ENCODE assay signal across 8 cellular contexts in genomic region chr17:32083549-32083948, GRCh38. TPM values are rescaled to one million over a fixed set of nuclear protein-coding genes. Genes with fewer than 3 reads are reported as not detected.
DNase-seq lines count a peak whose midpoint lies in the region; TF ChIP-seq lines count a peak whose summit lies in the region.
"Not testable (repeated sequence)": the region's sequence is repeated elsewhere in the genome, so short reads cannot be mapped to it uniquely, and the experiment has no call there.

No MANE protein-coding gene starts in this region.

- not testable (repeated sequence) for H2BK15ac ChIP-seq in neuronal stem cell (ENCODE audit: low read length)

- DNase-seq in BJ (ENCODE audit: low read depth); HL-60 (ENCODE audit: low read depth in 1 of 2, low spot score in 1 of 2); SJCRH30; ascending aorta (ENCODE audit: low spot score in 2 of 2); epithelial cell of proximal tubule (ENCODE audit: low read depth); neuronal stem cell (ENCODE audit: low spot score): not testable (repeated sequence)

- TF ChIP-seq CTCF in BJ (IDR thresholded peaks at IDR 0.05; ENCODE audit: insufficient read depth, low read depth, low read length); HL-60 (IDR thresholded peaks at IDR 0.05; ENCODE audit: insufficient read depth, low read length); ascending aorta (IDR thresholded peaks at IDR 0.05); epithelial cell of proximal tubule (conservative IDR thresholded peaks at IDR 0.05; ENCODE audit: low read depth, low read length): not testable (repeated sequence)

- H3K27me3 ChIP-seq in BJ (ENCODE audit: control insufficient read depth, insufficient read depth, low read length); HL-60 (ENCODE audit: insufficient read depth, poor library complexity, severe bottlenecking); SJCRH30; ascending aorta; neuronal stem cell (ENCODE audit: control insufficient read depth in 3 of 3, insufficient read depth in 3 of 3, low read depth in 1 of 3, low read length in 3 of 3); stomach smooth muscle (ENCODE audit: control insufficient read depth in 1 of 2, insufficient read depth in 2 of 2, low read length in 2 of 2): not testable (repeated sequence)

- not testable (repeated sequence) for H2BK5ac ChIP-seq in neuronal stem cell (ENCODE audit: low read length)

- not testable (repeated sequence) for H3K79me1 ChIP-seq in neuronal stem cell (ENCODE audit: low read depth, low read length)

- intact Hi-C loops in ascending aorta (cut with DNase I) = not testable (repeated sequence)

- CTCF ChIA-PET in BJ (lab: Yijun Ruan, JAX) = not testable (repeated sequence)

- H3K4me3 ChIP-seq in BJ (ENCODE audit: low read depth, low read length) = peak overlapping the region; percentile 32
- peak overlapping the region; percentile 38 for H3K4me3 ChIP-seq in HL-60 (replicated peaks; ENCODE audit: insufficient read depth, low read length)
- peak overlapping the region; percentile 50 for H3K4me3 ChIP-seq in SJCRH30
- peak overlapping the region; percentile 43 to 75 for H3K4me3 ChIP-seq in ascending aorta
- H3K4me3 ChIP-seq in epithelial cell of proximal tubule (ENCODE audit: low read depth, low read length) = peak overlapping the region; percentile 44
- H3K4me3 ChIP-seq in iPS-18c (ENCODE audit: insufficient read depth, low read depth, low read length) = peak overlapping the region; percentile 52
- H3K4me3 ChIP-seq in neuronal stem cell (ENCODE audit: low read length in 2 of 2) = peak overlapping the region in 1 of 2 donors; percentile 45
- H3K4me3 ChIP-seq in stomach smooth muscle (ENCODE audit: low read length in 2 of 2) = peak overlapping the region; percentile 49 to 62

- peak overlapping the region; percentile 33 for H3K4me2 ChIP-seq in neuronal stem cell (ENCODE audit: insufficient read depth, low read length, poor library complexity, severe bottlenecking)

- POLR2A ChIA-PET in BJ (lab: Charles Lee) = not testable (repeated sequence)

- H3K4ac ChIP-seq in neuronal stem cell (ENCODE audit: low read length) = not testable (repeated sequence)

- peak overlapping the region; percentile 85 for H4K91ac ChIP-seq in neuronal stem cell (ENCODE audit: low read depth, low read length, poor library complexity)

- H4K8ac ChIP-seq in neuronal stem cell (ENCODE audit: low read depth, low read length) = not testable (repeated sequence)

- H2BK120ac ChIP-seq in neuronal stem cell (ENCODE audit: low read depth, low read length) = not testable (repeated sequence)

- WGBS in neuronal stem cell (ENCODE audit: extremely low coverage in 2 of 2, insufficient read length in 2 of 2, insufficient replicate concordance in 1 of 2), 2 donors = no CpG with 5 or more reads among the region's 13 CpGs

- not testable (repeated sequence) for H3K23ac ChIP-seq in neuronal stem cell (ENCODE audit: low read depth, low read length, poor library complexity)

- peak overlapping the region; percentile 91 for H3K18ac ChIP-seq in neuronal stem cell (ENCODE audit: low read length)

- H3K9ac ChIP-seq in neuronal stem cell (ENCODE audit: low read depth, low read length, poor library complexity) = peak overlapping the region; percentile 60
- peak overlapping the region in 1 of 2 donors; percentile 28 for H3K9ac ChIP-seq in stomach smooth muscle (ENCODE audit: low read length in 2 of 2)

- H3K9me3 ChIP-seq in SJCRH30 (replicated peaks); ascending aorta; iPS-18c (ENCODE audit: control insufficient read depth, insufficient read depth, low read length); neuronal stem cell (replicated peaks in 1 of 2; ENCODE audit: control insufficient read depth in 2 of 2, insufficient read depth in 1 of 2, low read depth in 1 of 2, low read length in 2 of 2); stomach smooth muscle (ENCODE audit: control insufficient read depth in 2 of 2, low read length in 2 of 2): not testable (repeated sequence)

- not testable (repeated sequence) for H3K36me3 ChIP-seq in BJ (ENCODE audit: control insufficient read depth, insufficient read depth, low read length); SJCRH30; ascending aorta; neuronal stem cell (replicated peaks in 1 of 2; ENCODE audit: control insufficient read depth in 2 of 2, insufficient read depth in 2 of 2, low read length in 2 of 2); stomach smooth muscle (ENCODE audit: control insufficient read depth in 2 of 2, insufficient read depth in 2 of 2, low read length in 2 of 2)

- not testable (repeated sequence) for H3K14ac ChIP-seq in neuronal stem cell (ENCODE audit: low read length)

- peak overlapping the region; percentile 53 for H2AFZ ChIP-seq in neuronal stem cell (ENCODE audit: low read length)

- H3K27ac ChIP-seq in HL-60 (replicated peaks) = 0 out of 2 replicates have a peak overlapping the region, but pooled peaks have one; percentile 16
- not testable (repeated sequence) for H3K27ac ChIP-seq in SJCRH30; ascending aorta; stomach smooth muscle (ENCODE audit: low read length)
- H3K27ac ChIP-seq in neuronal stem cell (replicated peaks; ENCODE audit: low read length) = peak overlapping the region; percentile 82

- H2AK5ac ChIP-seq in neuronal stem cell (ENCODE audit: low read depth, low read length) = not testable (repeated sequence)

- H3K4me1 ChIP-seq in SJCRH30; ascending aorta; neuronal stem cell (ENCODE audit: control insufficient read depth in 2 of 2, insufficient read depth in 1 of 2, low read depth in 1 of 2, low read length in 2 of 2); stomach smooth muscle (ENCODE audit: control insufficient read depth, insufficient read depth, low read length): not testable (repeated sequence)

- not testable (repeated sequence) for H2BK12ac ChIP-seq in neuronal stem cell (ENCODE audit: low read length)

RNA-seq across cellular contexts. Expression of gene RHOT1, which starts 58.8 kb away (rescaled TPM):
- polyA plus RNA-seq in BJ (2011; rRNA removed) = 27.4 and 46.3 TPM in 2 replicates
- 20.0 and 22.7 TPM in 2 replicates for polyA minus RNA-seq in BJ (2011; rRNA and poly(A)+ RNA removed)
- 48.9 and 49.2 TPM in 2 replicates for total RNA-seq in SJCRH30 (2014; rRNA removed; shearing (Covaris generic))
- total RNA-seq in ascending aorta = 17.2 TPM
- 21.9 and 24.4 TPM in 2 replicates for total RNA-seq in epithelial cell of proximal tubule
- polyA plus RNA-seq in neuronal stem cell (2013, experiment 1 of 2) = 31.5 TPM
- 32.5 TPM for polyA plus RNA-seq in neuronal stem cell (2013, experiment 2 of 2)
